ENCODE assay signal across 8 cellular contexts in the genomic region with DNA sequence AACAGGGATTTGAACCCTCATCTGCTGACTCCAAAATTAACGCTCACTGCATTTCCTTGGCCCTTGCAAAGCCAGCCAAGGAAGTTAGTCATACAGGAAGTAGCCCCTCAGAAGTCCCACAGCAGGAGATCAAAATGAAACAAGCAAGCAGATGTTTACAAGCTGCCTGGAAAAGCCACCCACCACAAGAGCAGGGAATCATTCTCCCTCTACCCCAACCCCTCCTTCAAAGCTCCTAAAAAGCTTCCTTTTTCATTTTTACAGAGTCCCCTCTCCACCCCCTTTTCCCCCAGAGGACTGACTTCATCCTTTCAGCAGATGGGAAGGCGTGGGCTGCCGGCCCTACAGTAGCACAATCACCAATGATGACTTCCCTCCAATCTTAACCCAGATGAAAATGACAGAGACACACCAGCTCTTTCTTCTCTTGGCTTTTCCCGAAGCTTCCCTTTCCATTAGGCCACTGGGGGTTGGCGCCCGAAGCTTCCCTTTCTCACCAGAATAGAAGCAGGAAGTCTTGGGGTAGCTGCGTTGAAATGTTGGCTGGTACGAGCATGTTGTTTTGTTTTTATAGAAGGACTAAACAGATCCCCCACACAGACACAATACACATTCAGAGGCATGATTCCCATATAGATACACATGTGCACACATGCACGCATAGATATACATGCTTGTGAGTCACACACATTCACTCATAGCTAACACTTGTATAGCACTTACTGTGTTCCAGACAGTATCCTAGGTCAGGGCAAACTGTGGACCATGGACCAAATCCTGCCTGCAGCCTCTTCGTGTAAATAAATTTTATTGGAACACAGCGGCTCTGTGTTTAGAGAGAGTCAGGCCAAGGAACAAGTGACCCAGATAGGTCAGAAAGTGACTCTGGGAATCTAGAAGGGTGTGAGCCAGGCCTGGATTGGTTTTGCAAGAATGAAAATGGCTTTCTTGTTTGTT. TPM values are rescaled to one million over a fixed set of nuclear protein-coding genes. Genes with fewer than 3 reads are reported as not detected.
DNase-seq lines count a peak whose midpoint lies in the region; ATAC-seq and FAIRE-seq lines count a peak whose summit lies in the region.

No MANE protein-coding gene starts in this region.

- H3K4me3 ChIP-seq in duodenal mucosa (ENCODE audit: low read depth in 1 of 2, low read length in 2 of 2) (no peak overlapping the region), mesodermal cell (ENCODE audit: extremely low read depth, insufficient read depth, low read length, poor library complexity, severe bottlenecking) (no peak overlapping the region)

- no peak for FAIRE-seq in RCC 7860 (lab: Jason Lieb, UNC)

- H3K9ac ChIP-seq in duodenal mucosa (ENCODE audit: low read depth in 1 of 2, low read length in 2 of 2), result peak overlapping the region in 1 of 2 donors; percentile 8

- DNase-seq in NCI-H2171 treated with DMSO at 0.1 percent for 48 hours (lab: John Stamatoyannopoulos, UW), result peak; percentile 50
- DNase-seq in NCI-H2171 (lab: John Stamatoyannopoulos, UW), result no peak
- peak; percentile 38 for DNase-seq in RCC 7860 (ENCODE audit: low spot score)
- no peak for DNase-seq in 8988T
- DNase-seq in posterior cingulate gyrus, result no peak

- H3K4me1 ChIP-seq in duodenal mucosa (ENCODE audit: control insufficient read depth in 1 of 2, insufficient read depth in 2 of 2, low read length in 2 of 2) (peaks cover 40 to 41% of the 10 kb centered on the region in 2 donors), mesodermal cell (ENCODE audit: control insufficient read depth, insufficient read depth, low read length, poor library complexity, severe bottlenecking) (peaks cover 61% of the 10 kb centered on the region)

- 56 to 60% methylated on average over 5 to 6 of the region's 11 CpGs for WGBS in mesodermal cell (ENCODE audit: insufficient coverage in 2 of 2), 2 experiments

- no peaks in the 10 kb centered on the region for H3K36me3 ChIP-seq in duodenal mucosa (ENCODE audit: control insufficient read depth in 1 of 2, insufficient read depth in 2 of 2, low read length in 2 of 2)
- H3K36me3 ChIP-seq in mesodermal cell (ENCODE audit: control insufficient read depth, insufficient read depth, low read length), result peaks cover 2% of the 10 kb centered on the region

- H3K9me3 ChIP-seq in duodenal mucosa (ENCODE audit: control insufficient read depth in 1 of 2, low read length in 2 of 2) (no peaks in the 10 kb centered on the region), mesodermal cell (ENCODE audit: control insufficient read depth, low read length) (no peaks in the 10 kb centered on the region)

- intact Hi-C loops in posterior cingulate gyrus (cut with DNase I), result no loop called here

- no peak for ATAC-seq in HG03342 (IDR thresholded peaks at IDR 0.05; ENCODE audit: unreplicated experiment)

- H3K27me3 ChIP-seq in duodenal mucosa (ENCODE audit: control insufficient read depth in 1 of 2, insufficient read depth in 2 of 2, low read length in 2 of 2), result no peaks in the 10 kb centered on the region

- H3K27ac ChIP-seq in duodenal mucosa (ENCODE audit: low read depth, low read length) (peak overlapping the region; percentile 65), mesodermal cell (ENCODE audit: low read depth, low read length, severe bottlenecking) (peak overlapping the region; percentile 97)

RNA-seq across cellular contexts. Expression of gene ITPRIPL2, which starts 17.4 kb away (rescaled TPM):
- 25.5 TPM for polyA plus RNA-seq in mesodermal cell (2013, experiment 1 of 2)
- 20.6 TPM for polyA plus RNA-seq in mesodermal cell (2013, experiment 2 of 2)

RNA-seq across cellular contexts. Expression of gene SYT17, which starts 36.9 kb away (rescaled TPM):
- polyA plus RNA-seq in mesodermal cell (2013, experiment 1 of 2), result 21.5 TPM
- 15.4 TPM for polyA plus RNA-seq in mesodermal cell (2013, experiment 2 of 2)

Comparison
In these comparisons a context has a peak if more than half of its experiments do, and no peak if none do; other contexts are left out.
1. DNase-seq: peak in NCI-H2171 treated with DMSO at 0.1 percent for 48 hours (single experiment) and RCC 7860 (single experiment); none in NCI-H2171 (single experiment), 8988T (single experiment) and posterior cingulate gyrus (0 of 10).